In genomic region chr6:78308025-78308424, GRCh38 we compare ENCODE assay signal across 15 cellular contexts.
DNase-seq lines count a peak whose midpoint lies in the region; ATAC-seq and TF ChIP-seq lines count a peak whose summit lies in the region.
"Had no signal": no experiment of that assay in that cellular context is flagged by ENCODE, and none has a peak within 500 bp of the region (broad histone marks: within the 10 kb centered on the region; RNA-seq: fewer than 3 reads in every experiment).

No MANE protein-coding gene starts in this region.

- H3K27ac Mint-ChIP-seq in chondrocyte (ENCODE audit: unreplicated experiment), result no peak overlapping the region
- H3K27ac Mint-ChIP-seq: T-helper 1 cell treated with Interleukin-12 subunit alpha and Interleukin-12 subunit beta and Interleukin-4 antibody, amounts not matched to agents 30 μg/mL and 1 μg/mL, for 36 hours had no signal

- H3K36me3 Mint-ChIP-seq in chondrocyte (ENCODE audit: low read depth), result no peaks in the 10 kb centered on the region

- no peak overlapping the region for H3K27ac ChIP-seq in coronary artery
- H3K27ac ChIP-seq: GM23248, upper lobe of right lung had no signal

- DNase-seq in SKM-1 treated with dmso at 0.1 percent for 144 hours (lab: John Stamatoyannopoulos, UW; ENCODE audit: unreplicated experiment) (peak; percentile 10), SKM-1 (lab: John Stamatoyannopoulos, UW; ENCODE audit: unreplicated experiment) (no peak), NCI-H526 treated with DMSO at 0.1 percent for 48 hours (lab: John Stamatoyannopoulos, UW) (peak; percentile 3), chondrocyte (ENCODE audit: low spot score) (no peak), NCI-H1105 treated with DMSO at 0.1 percent for 48 hours (lab: John Stamatoyannopoulos, UW) (no peak), coronary artery (ENCODE audit: low spot score) (no peak), LoVo (ENCODE audit: low spot score) (no peak)
- DNase-seq: activated effector memory CD4-positive, alpha-beta T cell treated with Interleukin-2 at 50 U/mL for 16 hours; DMS153; GM23248; midbrain; NCI-H1436; upper lobe of right lung had no signal

- H3K9me3 Mint-ChIP-seq in chondrocyte (ENCODE audit: low read depth), result peaks cover 5% of the 10 kb centered on the region
- H3K9me3 Mint-ChIP-seq: T-helper 1 cell treated with Interleukin-12 subunit alpha and Interleukin-12 subunit beta and Interleukin-4 antibody, amounts not matched to agents 30 μg/mL and 1 μg/mL, for 36 hours had no signal

- no peaks in the 10 kb centered on the region for H3K4me1 Mint-ChIP-seq in chondrocyte (ENCODE audit: low read depth)

- H3K4me3 Mint-ChIP-seq in chondrocyte (ENCODE audit: unreplicated experiment), result no peak overlapping the region
- H3K4me3 Mint-ChIP-seq: T-helper 1 cell treated with Interleukin-12 subunit alpha and Interleukin-12 subunit beta and Interleukin-4 antibody, amounts not matched to agents 30 μg/mL and 1 μg/mL, for 36 hours had no signal

- peak; percentile 36 for TF ChIP-seq CTCF in chondrocyte (IDR thresholded peaks at IDR 0.05)
- TF ChIP-seq CTCF in coronary artery (IDR thresholded peaks at IDR 0.05), result no peak

- ATAC-seq in HG03108 (IDR thresholded peaks at IDR 0.05; ENCODE audit: unreplicated experiment), result no peak
- ATAC-seq: upper lobe of right lung had no signal

- peaks cover 2% of the 10 kb centered on the region for H3K27me3 Mint-ChIP-seq in chondrocyte (ENCODE audit: low read depth)

- H3K4me3 ChIP-seq in coronary artery, result no peak overlapping the region
- H3K4me3 ChIP-seq: GM23248, upper lobe of right lung had no signal

Comparison
In these comparisons a context has a peak if more than half of its experiments do, and no peak if none do; other contexts are left out.
1. DNase-seq: peak in SKM-1 treated with dmso at 0.1 percent for 144 hours (single experiment) and NCI-H526 treated with DMSO at 0.1 percent for 48 hours (single experiment); none in SKM-1 (single experiment), chondrocyte (single experiment), NCI-H1105 treated with DMSO at 0.1 percent for 48 hours (single experiment), coronary artery (single experiment) and LoVo (single experiment).